Comparison of ENCODE assay signal across 22 cellular contexts in genomic region chr2:21234721-21235120, GRCh38.
"Had no signal": no experiment of that assay in that cellular context is flagged by ENCODE, and none has a peak within 500 bp of the region (broad histone marks: within the 10 kb centered on the region; RNA-seq: fewer than 3 reads in every experiment).

No MANE protein-coding gene starts in this region.

- H3K4me3 ChIP-seq: adrenal gland, SJCRH30 had no signal

- H3K27me3 ChIP-seq: adrenal gland, SJCRH30 had no signal

- H3K9me2 ChIP-seq: SK-N-SH had no signal

- H3K27ac ChIP-seq: adrenal gland, KMS-11, SJCRH30, WERI-Rb-1 had no signal

- H3K36me3 ChIP-seq: adrenal gland, SJCRH30, WERI-Rb-1 had no signal

- DNase-seq: activated CD4-positive, alpha-beta T cell treated with anti-CD3 and anti-CD28 coated beads for 4 hours; activated CD8-positive, alpha-beta memory T cell treated with anti-CD3 and anti-CD28 coated beads, Interleukin-2, amount 50 U/mL, for 4 hours; activated CD8-positive, alpha-beta T cell treated with anti-CD3 and anti-CD28 coated beads for 36 hours; activated naive CD4-positive, alpha-beta T cell treated with anti-CD3 and anti-CD28 coated beads, Interleukin-2, amount 50 U/mL, for 16 hours; activated naive CD8-positive, alpha-beta T cell treated with anti-CD3 and anti-CD28 coated beads, Interleukin-2, amount 10 ng/mL, durations not matched to agents 7 days and 5 days; activated T-cell treated with anti-CD3 and anti-CD28 coated beads, Interleukin-2, amount 50 U/mL, for 72 hours; adrenal gland; anterior cingulate cortex; cerebellar nuclear complex; MM.1S; NCI-H1105 treated with DMSO at 0.1 percent for 48 hours; NCI-H1436 treated with DMSO at 0.1 percent for 48 hours; NCI-H187; NCI-H2081; NCI-H526; NCI-H82; SJCRH30; SK-N-SH; T-helper 1 cell; WERI-Rb-1 had no signal

- H3K4me1 ChIP-seq: adrenal gland, SJCRH30 had no signal

- ATAC-seq: activated CD4-positive, CD25-positive, alpha-beta regulatory T cell treated with anti-CD3 and anti-CD28 coated beads, Interleukin-2, amount 50 U/mL, for 24 hours; activated CD8-positive, alpha-beta T cell treated with anti-CD3 and anti-CD28 coated beads for 36 hours; activated T-cell treated with anti-CD3 and anti-CD28 coated beads, Interleukin-2, amount 50 U/mL, for 72 hours had no signal

- H3K9me3 ChIP-seq: adrenal gland, SJCRH30, SK-N-SH had no signal

- H3K4me2 ChIP-seq: KMS-11, SK-N-SH had no signal

- H3K9ac ChIP-seq: KMS-11, SK-N-SH had no signal
